In the genomic region with DNA sequence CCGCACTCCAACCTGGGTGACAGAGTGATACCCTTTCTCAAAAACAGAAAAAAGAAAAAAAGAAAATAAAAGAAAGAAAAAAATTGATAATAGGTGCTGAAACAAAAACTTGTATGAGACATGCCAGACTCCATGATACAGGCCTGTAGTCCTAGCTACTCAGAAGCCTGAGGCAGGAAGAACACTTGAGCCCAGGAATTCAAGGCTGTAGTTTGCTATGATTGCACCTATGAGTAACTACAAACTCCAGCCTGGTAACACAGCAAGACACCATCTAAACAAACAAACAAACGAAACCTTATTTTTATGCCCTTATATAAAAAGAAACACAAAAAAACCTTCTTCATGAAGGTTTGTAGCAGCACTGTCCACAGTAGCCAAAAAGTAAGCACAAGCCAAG, we compare ENCODE assay signal across 1 cellular context.
TF ChIP-seq lines count a peak whose summit lies in the region.

No MANE protein-coding gene starts in this region.

TF ChIP-seq in endothelial cell of umbilical vein, 7 proteins besides CTCF, POLR2A, EP300 and RAD21 (continued from another document):
- TF ChIP-seq, protein P1, sequence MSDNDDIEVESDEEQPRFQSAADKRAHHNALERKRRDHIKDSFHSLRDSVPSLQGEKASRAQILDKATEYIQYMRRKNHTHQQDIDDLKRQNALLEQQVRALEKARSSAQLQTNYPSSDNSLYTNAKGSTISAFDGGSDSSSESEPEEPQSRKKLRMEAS (IDR thresholded peaks at IDR 0.05; ENCODE audit: insufficient read depth, insufficient read length) = no peak
- no peak for TF ChIP-seq FOS (IDR thresholded peaks at IDR 0.05; ENCODE audit: borderline replicate concordance, insufficient read depth, low read length)
- TF ChIP-seq GATA2 (IDR thresholded peaks at IDR 0.05; ENCODE audit: insufficient read depth, insufficient read length, low read depth, low read length) = no peak
- TF ChIP-seq POLR2AphosphoS5 (IDR thresholded peaks at IDR 0.05; ENCODE audit: insufficient read depth, low read depth, low read length) = no peak
- TF ChIP-seq JUN (IDR thresholded peaks at IDR 0.05; ENCODE audit: borderline replicate concordance, insufficient read depth, insufficient read length, low read depth) = no peak
